1 cellular context compared by ENCODE assay signal in the genomic region with DNA sequence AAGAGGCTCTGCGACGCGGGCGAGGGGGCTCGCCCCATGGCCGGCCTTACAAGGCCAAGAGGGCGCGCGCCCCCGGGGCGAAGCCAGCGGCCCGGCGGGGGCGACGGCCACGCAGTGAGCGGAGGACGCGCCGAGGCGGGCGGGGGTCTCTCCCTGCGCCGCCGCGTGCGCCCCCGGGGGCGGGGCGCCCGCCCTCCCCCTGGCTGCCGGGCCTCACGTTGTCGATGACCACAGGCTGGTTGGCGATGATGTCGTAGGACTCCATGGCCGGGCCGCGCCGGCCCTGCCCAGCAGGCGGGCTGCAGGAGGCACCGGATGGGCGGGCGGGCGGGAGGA.
A peak's percentile ranks its signal among the peaks of the same experiment; 100 is the strongest.
TF ChIP-seq lines count a peak whose summit lies in the region.

No MANE protein-coding gene starts in this region.

TF ChIP-seq in HepG2, 621 proteins besides CTCF, POLR2A, EP300 and RAD21 (continued from another document):
- TF ChIP-seq TEAD2 (CRISPR knock-in tag; IDR thresholded peaks at IDR 0.05) (no peak), PHF8 (CRISPR knock-in tag; IDR thresholded peaks at IDR 0.05) (peak; percentile 35), RBFOX2 (IDR thresholded peaks at IDR 0.05; ENCODE audit: low read depth, low read length) (no peak; the same call in 1 of the 2 replicates), CENPT (CRISPR knock-in tag; IDR thresholded peaks at IDR 0.05; ENCODE audit: low read depth) (no peak), ZNF724P (CRISPR knock-in tag; IDR thresholded peaks at IDR 0.05; ENCODE audit: borderline replicate concordance) (0 out of 2 replicates have a peak, but pooled peaks have one; percentile 20), XRCC5 (optimal IDR thresholded peaks at IDR 0.05; ENCODE audit: low read length) (peak; percentile 5), ZFP37 (CRISPR knock-in tag; IDR thresholded peaks at IDR 0.05; ENCODE audit: borderline replicate concordance) (no peak), ZNF101 (CRISPR knock-in tag; IDR thresholded peaks at IDR 0.05; ENCODE audit: borderline replicate concordance, low read depth) (no peak), NFE2 (CRISPR knock-in tag; IDR thresholded peaks at IDR 0.05) (no peak), ZFX (CRISPR knock-in tag; IDR thresholded peaks at IDR 0.05; ENCODE audit: low read depth) (no peak), MEIS2 (CRISPR knock-in tag; IDR thresholded peaks at IDR 0.05) (no peak), TOPORS (CRISPR knock-in tag; IDR thresholded peaks at IDR 0.05) (peak; percentile 22; the same call in 1 of the 2 replicates), ELF1 (CRISPR knock-in tag; IDR thresholded peaks at IDR 0.05) (no peak), KDM5B (CRISPR knock-in tag; IDR thresholded peaks at IDR 0.05; ENCODE audit: borderline replicate concordance) (no peak), ZNF296 (CRISPR knock-in tag; conservative IDR thresholded peaks at IDR 0.05) (no peak), TARDBP (CRISPR knock-in tag; IDR thresholded peaks at IDR 0.05) (peak; percentile 22; the same call in 1 of the 2 replicates), SKI (IDR thresholded peaks at IDR 0.05; ENCODE audit: partially characterized antibody) (no peak), HIVEP1 (CRISPR knock-in tag; IDR thresholded peaks at IDR 0.05) (no peak), SP140L (CRISPR knock-in tag; IDR thresholded peaks at IDR 0.05; ENCODE audit: borderline replicate concordance) (no peak), ZNF746 (CRISPR knock-in tag; IDR thresholded peaks at IDR 0.05) (0 out of 2 replicates have a peak, but pooled peaks have one; percentile 3), SMAD3 (CRISPR knock-in tag; IDR thresholded peaks at IDR 0.05) (no peak), STAT5B (CRISPR knock-in tag; IDR thresholded peaks at IDR 0.05) (no peak), ZNF768 (CRISPR knock-in tag; IDR thresholded peaks at IDR 0.05) (no peak), RARA (CRISPR knock-in tag; IDR thresholded peaks at IDR 0.05) (no peak)
- TF ChIP-seq, protein P1, sequence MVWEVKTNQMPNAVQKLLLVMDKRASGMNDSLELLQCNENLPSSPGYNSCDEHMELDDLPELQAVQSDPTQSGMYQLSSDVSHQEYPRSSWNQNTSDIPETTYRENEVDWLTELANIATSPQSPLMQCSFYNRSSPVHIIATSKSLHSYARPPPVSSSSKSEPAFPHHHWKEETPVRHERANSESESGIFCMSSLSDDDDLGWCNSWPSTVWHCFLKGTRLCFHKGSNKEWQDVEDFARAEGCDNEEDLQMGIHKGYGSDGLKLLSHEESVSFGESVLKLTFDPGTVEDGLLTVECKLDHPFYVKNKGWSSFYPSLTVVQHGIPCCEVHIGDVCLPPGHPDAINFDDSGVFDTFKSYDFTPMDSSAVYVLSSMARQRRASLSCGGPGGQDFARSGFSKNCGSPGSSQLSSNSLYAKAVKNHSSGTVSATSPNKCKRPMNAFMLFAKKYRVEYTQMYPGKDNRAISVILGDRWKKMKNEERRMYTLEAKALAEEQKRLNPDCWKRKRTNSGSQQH (CRISPR knock-in tag; IDR thresholded peaks at IDR 0.05; ENCODE audit: low read depth) = no peak
- TF ChIP-seq, protein P2, sequence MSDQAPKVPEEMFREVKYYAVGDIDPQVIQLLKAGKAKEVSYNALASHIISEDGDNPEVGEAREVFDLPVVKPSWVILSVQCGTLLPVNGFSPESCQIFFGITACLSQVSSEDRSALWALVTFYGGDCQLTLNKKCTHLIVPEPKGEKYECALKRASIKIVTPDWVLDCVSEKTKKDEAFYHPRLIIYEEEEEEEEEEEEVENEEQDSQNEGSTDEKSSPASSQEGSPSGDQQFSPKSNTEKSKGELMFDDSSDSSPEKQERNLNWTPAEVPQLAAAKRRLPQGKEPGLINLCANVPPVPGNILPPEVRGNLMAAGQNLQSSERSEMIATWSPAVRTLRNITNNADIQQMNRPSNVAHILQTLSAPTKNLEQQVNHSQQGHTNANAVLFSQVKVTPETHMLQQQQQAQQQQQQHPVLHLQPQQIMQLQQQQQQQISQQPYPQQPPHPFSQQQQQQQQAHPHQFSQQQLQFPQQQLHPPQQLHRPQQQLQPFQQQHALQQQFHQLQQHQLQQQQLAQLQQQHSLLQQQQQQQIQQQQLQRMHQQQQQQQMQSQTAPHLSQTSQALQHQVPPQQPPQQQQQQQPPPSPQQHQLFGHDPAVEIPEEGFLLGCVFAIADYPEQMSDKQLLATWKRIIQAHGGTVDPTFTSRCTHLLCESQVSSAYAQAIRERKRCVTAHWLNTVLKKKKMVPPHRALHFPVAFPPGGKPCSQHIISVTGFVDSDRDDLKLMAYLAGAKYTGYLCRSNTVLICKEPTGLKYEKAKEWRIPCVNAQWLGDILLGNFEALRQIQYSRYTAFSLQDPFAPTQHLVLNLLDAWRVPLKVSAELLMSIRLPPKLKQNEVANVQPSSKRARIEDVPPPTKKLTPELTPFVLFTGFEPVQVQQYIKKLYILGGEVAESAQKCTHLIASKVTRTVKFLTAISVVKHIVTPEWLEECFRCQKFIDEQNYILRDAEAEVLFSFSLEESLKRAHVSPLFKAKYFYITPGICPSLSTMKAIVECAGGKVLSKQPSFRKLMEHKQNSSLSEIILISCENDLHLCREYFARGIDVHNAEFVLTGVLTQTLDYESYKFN (CRISPR knock-in tag; conservative IDR thresholded peaks at IDR 0.05) = no peak
- TF ChIP-seq, protein P3, sequence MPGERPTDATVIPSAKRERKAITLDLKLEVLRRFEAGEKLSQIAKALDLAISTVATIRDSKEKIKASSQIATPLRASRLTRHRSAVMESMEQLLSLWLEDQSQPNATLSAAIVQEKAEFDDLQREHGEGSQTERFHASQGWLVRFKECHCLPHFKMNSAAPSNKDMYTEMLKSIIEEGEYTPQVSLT (CRISPR knock-in tag; IDR thresholded peaks at IDR 0.05; ENCODE audit: borderline replicate concordance, low read depth) = no peak
- TF ChIP-seq, protein P4, sequence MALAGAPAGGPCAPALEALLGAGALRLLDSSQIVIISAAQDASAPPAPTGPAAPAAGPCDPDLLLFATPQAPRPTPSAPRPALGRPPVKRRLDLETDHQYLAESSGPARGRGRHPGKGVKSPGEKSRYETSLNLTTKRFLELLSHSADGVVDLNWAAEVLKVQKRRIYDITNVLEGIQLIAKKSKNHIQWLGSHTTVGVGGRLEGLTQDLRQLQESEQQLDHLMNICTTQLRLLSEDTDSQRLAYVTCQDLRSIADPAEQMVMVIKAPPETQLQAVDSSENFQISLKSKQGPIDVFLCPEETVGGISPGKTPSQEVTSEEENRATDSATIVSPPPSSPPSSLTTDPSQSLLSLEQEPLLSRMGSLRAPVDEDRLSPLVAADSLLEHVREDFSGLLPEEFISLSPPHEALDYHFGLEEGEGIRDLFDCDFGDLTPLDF (CRISPR knock-in tag; IDR thresholded peaks at IDR 0.05) = no peak; the same call in 1 of the 2 replicates
- TF ChIP-seq, protein P5, sequence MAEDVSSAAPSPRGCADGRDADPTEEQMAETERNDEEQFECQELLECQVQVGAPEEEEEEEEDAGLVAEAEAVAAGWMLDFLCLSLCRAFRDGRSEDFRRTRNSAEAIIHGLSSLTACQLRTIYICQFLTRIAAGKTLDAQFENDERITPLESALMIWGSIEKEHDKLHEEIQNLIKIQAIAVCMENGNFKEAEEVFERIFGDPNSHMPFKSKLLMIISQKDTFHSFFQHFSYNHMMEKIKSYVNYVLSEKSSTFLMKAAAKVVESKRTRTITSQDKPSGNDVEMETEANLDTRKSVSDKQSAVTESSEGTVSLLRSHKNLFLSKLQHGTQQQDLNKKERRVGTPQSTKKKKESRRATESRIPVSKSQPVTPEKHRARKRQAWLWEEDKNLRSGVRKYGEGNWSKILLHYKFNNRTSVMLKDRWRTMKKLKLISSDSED (CRISPR knock-in tag; IDR thresholded peaks at IDR 0.05) = no peak
- TF ChIP-seq, protein P6, sequence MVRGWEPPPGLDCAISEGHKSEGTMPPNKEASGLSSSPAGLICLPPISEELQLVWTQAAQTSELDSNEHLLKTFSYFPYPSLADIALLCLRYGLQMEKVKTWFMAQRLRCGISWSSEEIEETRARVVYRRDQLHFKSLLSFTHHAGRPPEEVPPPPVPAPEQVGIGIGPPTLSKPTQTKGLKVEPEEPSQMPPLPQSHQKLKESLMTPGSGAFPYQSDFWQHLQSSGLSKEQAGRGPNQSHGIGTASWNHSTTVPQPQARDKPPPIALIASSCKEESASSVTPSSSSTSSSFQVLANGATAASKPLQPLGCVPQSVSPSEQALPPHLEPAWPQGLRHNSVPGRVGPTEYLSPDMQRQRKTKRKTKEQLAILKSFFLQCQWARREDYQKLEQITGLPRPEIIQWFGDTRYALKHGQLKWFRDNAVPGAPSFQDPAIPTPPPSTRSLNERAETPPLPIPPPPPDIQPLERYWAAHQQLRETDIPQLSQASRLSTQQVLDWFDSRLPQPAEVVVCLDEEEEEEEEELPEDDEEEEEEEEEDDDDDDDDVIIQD (CRISPR knock-in tag; IDR thresholded peaks at IDR 0.05; ENCODE audit: low read depth) = no peak
- TF ChIP-seq, protein P7, sequence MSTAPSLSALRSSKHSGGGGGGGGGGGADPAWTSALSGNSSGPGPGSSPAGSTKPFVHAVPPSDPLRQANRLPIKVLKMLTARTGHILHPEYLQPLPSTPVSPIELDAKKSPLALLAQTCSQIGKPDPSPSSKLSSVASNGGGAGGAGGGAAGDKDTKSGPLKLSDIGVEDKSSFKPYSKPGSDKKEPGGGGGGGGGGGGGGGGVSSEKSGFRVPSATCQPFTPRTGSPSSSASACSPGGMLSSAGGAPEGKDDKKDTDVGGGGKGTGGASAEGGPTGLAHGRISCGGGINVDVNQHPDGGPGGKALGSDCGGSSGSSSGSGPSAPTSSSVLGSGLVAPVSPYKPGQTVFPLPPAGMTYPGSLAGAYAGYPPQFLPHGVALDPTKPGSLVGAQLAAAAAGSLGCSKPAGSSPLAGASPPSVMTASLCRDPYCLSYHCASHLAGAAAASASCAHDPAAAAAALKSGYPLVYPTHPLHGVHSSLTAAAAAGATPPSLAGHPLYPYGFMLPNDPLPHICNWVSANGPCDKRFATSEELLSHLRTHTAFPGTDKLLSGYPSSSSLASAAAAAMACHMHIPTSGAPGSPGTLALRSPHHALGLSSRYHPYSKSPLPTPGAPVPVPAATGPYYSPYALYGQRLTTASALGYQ (CRISPR knock-in tag; IDR thresholded peaks at IDR 0.05) = no peak
- TF ChIP-seq, protein P8, sequence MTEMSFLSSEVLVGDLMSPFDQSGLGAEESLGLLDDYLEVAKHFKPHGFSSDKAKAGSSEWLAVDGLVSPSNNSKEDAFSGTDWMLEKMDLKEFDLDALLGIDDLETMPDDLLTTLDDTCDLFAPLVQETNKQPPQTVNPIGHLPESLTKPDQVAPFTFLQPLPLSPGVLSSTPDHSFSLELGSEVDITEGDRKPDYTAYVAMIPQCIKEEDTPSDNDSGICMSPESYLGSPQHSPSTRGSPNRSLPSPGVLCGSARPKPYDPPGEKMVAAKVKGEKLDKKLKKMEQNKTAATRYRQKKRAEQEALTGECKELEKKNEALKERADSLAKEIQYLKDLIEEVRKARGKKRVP (CRISPR knock-in tag; IDR thresholded peaks at IDR 0.05) = peak in 1 of 2 experiments; percentile 22; a peak in 1 of 4 replicates
- TF ChIP-seq, protein P9, sequence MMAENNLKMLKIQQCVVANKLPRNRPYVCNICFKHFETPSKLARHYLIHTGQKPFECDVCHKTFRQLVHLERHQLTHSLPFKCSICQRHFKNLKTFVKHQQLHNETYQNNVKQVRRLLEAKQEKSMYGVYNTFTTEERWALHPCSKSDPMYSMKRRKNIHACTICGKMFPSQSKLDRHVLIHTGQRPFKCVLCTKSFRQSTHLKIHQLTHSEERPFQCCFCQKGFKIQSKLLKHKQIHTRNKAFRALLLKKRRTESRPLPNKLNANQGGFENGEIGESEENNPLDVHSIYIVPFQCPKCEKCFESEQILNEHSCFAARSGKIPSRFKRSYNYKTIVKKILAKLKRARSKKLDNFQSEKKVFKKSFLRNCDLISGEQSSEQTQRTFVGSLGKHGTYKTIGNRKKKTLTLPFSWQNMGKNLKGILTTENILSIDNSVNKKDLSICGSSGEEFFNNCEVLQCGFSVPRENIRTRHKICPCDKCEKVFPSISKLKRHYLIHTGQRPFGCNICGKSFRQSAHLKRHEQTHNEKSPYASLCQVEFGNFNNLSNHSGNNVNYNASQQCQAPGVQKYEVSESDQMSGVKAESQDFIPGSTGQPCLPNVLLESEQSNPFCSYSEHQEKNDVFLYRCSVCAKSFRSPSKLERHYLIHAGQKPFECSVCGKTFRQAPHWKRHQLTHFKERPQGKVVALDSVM (CRISPR knock-in tag; IDR thresholded peaks at IDR 0.05) = no peak
- TF ChIP-seq, protein P10, sequence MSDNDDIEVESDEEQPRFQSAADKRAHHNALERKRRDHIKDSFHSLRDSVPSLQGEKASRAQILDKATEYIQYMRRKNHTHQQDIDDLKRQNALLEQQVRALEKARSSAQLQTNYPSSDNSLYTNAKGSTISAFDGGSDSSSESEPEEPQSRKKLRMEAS (IDR thresholded peaks at IDR 0.05) = 0 out of 2 replicates have a peak, but pooled peaks have one; percentile 27
TF ChIP-seq in HepG2: peak in this region for 28.
